1 cellular context compared by ENCODE assay signal in the genomic region with DNA sequence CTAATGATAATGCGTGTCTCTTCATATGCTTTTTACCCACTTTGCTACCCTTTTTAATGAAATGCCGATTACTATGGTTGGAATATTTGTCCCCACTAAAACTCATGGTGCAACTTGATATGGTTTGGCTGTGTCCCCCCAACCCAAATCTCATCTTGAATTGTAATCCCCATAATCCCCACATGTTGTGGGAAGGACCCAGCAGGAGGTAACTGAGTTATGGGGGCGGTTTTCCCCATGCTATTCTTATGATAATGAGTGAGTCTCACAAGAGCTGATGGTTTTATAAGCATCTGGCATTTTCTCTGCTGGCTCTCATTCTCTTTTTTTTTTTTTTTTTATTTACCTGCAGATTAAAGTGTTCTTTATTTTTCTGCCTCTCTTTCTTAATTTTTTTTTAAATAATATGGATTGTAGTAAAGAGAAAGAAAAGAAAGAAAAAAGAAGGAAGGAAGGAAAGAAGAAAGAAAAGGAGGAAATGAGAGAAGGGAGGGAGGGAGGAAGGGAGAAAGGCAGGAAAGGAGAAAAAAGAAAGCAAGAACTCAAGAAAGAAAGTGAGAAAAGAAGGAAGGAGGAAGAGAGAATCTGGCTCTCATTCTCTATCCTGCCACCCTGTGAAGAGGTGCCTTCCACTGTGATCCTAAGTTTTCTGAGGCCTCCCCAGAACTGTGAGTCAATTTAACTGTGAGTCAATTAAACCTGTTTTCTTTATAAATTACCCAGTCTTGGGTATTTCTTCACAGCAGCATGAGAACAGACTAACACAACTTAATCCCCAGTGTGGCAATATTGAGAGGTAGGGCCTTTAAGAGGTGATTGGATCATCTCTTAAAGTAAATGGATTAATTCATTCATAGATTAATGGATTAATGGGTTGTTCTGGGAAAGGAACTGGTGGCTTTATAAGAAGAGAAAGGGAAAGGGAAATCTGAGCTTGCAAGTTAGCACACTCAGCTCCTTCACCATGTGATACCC. TPM values are rescaled to one million over a fixed set of nuclear protein-coding genes. Genes with fewer than 3 reads are reported as not detected.
"Had no signal": no experiment of that assay in that cellular context is flagged by ENCODE, and none has a peak within 500 bp of the region (broad histone marks: within the 10 kb centered on the region; RNA-seq: fewer than 3 reads in every experiment).

No MANE protein-coding gene starts in this region.

RNA-seq across cellular contexts. Expression of a gene that starts 57.1 kb away (rescaled TPM):
- total RNA-seq: T-helper 2 cell treated with Interferon-gamma antibody and Interleukin-4, amounts not matched to agents 100 ng/mL and 5 ng/mL, for 36 hours had no signal
